In genomic region chr2:20635698-20636584, GRCh38 we compare ENCODE assay signal across 8 cellular contexts. TPM values are rescaled to one million over a fixed set of nuclear protein-coding genes. Genes with fewer than 3 reads are reported as not detected.
DNase-seq lines count a peak whose midpoint lies in the region; ATAC-seq and TF ChIP-seq lines count a peak whose summit lies in the region.

No MANE protein-coding gene starts in this region.

- intact Hi-C loops in mucosa of descending colon (cut with DNase I, micrococcal nuclease) = loop anchor here (5.0 to 10.0 kb wide), 3 partner anchors 189 to 244 kb away; partner anchors contain the start of gene RHOB (in 2 of the 2)

- H3K36me3 ChIP-seq in mucosa of descending colon (ENCODE audit: low read depth) = no peaks in the 10 kb centered on the region

- POLR2A ChIA-PET in AG04449 (lab: Yijun Ruan, JAX) = interaction anchor here (0.6 to 8.0 kb wide), 3 partner anchors 67 to 188 kb away, joined by 3 to 107 read pairs (median 4); partner anchors contain the start of gene RHOB

- no peak overlapping the region; the same call in 1 of the 2 replicates for H3K4me3 ChIP-seq in AG04449 (ENCODE audit: low read depth, low read length)
- no peak overlapping the region for H3K4me3 ChIP-seq in mucosa of descending colon

- H3K4me1 ChIP-seq in mucosa of descending colon (ENCODE audit: low read depth) = peaks cover 19% of the 10 kb centered on the region

- ATAC-seq in GM18508 (IDR thresholded peaks at IDR 0.05; ENCODE audit: insufficient read depth, unreplicated experiment) (peak; percentile 58), HG03045 (IDR thresholded peaks at IDR 0.05; ENCODE audit: unreplicated experiment) (peak; percentile 64), mucosa of descending colon (peak; percentile 73)

- no peak for TF ChIP-seq POLR2A in erythroblast (IDR thresholded peaks at IDR 0.05; ENCODE audit: low read length)

- DNase-seq in AG04449 (ENCODE audit: low read depth, low spot score) = no peak
- DNase-seq in NCI-H2171 treated with DMSO at 0.1 percent for 48 hours (lab: John Stamatoyannopoulos, UW) = peak; percentile 51
- DNase-seq in activated CD4-positive, alpha-beta T cell treated with anti-CD3 and anti-CD28 coated beads, Interleukin-2, amount 50 U/mL, for 48 hours = peak; percentile 64 to 68
- DNase-seq in erythroblast (lab: John Stamatoyannopoulos, UW) = peak; percentile 62 to 76
- peak; percentile 85 to 92 (median 90) for DNase-seq in mucosa of descending colon
- DNase-seq in stromal cell of bone marrow (ENCODE audit: low read depth) = peak; percentile 35

- no peaks in the 10 kb centered on the region for H3K9me3 ChIP-seq in mucosa of descending colon

- CTCF ChIA-PET in AG04449 (lab: Yijun Ruan, JAX) = interaction anchor here (0.6 to 17.0 kb wide), 33 partner anchors 7 to 289 kb away, joined by 3 to 394 read pairs (median 7); partner anchors contain the start of genes HS1BP3 and RHOB

- TF ChIP-seq CTCF in AG04449 (IDR thresholded peaks at IDR 0.05; ENCODE audit: insufficient read depth, low read length, missing control alignments) (peak; percentile 99), mucosa of descending colon (IDR thresholded peaks at IDR 0.05) (peak; percentile 84)

RNA-seq across cellular contexts. Expression of gene HS1BP3, which starts 15.0 kb away (rescaled TPM):
- 10 to 100 TPM; 28.8 to 47.0 (median 29.7) TPM for total RNA-seq in mucosa of descending colon

RNA-seq across cellular contexts. Expression of gene GDF7, which starts 31.0 kb away (rescaled TPM):
- under 1 TPM; 0.14 to 0.73 (median 0.14) TPM for total RNA-seq in mucosa of descending colon
